ENCODE assay signal across 14 cellular contexts in the genomic region with DNA sequence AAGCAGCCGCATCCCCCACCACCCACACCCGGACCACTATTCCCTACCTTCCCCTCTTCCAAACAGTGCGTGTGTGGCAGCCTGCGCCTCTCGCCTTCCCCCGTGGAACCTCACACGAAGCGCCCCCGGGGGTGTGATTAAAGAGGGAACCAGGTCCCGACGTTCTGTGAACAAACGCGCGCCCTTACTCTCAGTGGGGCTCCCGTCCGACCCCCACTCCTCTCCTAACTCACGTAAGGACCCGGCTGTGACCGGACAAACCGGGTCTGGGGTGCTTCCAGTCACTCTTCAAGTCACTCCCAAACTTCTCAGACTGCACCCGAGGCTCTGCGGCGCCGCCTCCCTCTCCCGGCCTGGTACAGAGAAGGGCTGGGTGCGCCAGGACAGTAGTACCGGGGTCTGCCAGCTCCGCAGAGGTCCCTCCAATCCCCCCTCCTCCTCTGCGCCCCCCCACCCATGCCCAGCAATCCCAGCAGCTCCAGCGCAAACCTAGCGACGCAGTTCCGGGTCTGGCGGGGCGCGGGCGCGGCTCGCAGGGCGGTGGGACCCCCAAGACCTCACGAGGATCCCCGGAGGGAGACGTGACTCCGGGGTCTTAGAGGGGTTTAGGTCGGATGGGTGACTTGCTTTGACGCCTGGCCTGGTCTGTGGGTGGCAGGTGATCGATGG. TPM values are rescaled to one million over a fixed set of nuclear protein-coding genes. Genes with fewer than 3 reads are reported as not detected.
DNase-seq lines count a peak whose midpoint lies in the region; TF ChIP-seq lines count a peak whose summit lies in the region.
"Had no signal": no experiment of that assay in that cellular context is flagged by ENCODE, and none has a peak within 500 bp of the region (broad histone marks: within the 10 kb centered on the region; RNA-seq: fewer than 3 reads in every experiment).

No MANE protein-coding gene starts in this region.

- no peak overlapping the region for H3K27ac ChIP-seq in iPS-20b (ENCODE audit: low read length)
- no peak overlapping the region for H3K27ac ChIP-seq in transverse colon
- no peak overlapping the region for H3K27ac ChIP-seq in uterus
- H3K27ac ChIP-seq: C4-2B had no signal

- intact Hi-C loops in transverse colon (cut with DNase I; ENCODE audit: low total_unique reads), result no loop called here
- intact Hi-C loops in uterus (cut with DNase I; ENCODE audit: low total_unique reads), result no loop called here

- no peak for DNase-seq in chondrocyte (ENCODE audit: low spot score)
- DNase-seq in retina, result peak; percentile 53
- no peak for DNase-seq in KG1 (lab: John Stamatoyannopoulos, UW)
- DNase-seq in transverse colon, result no peak
- no peak for DNase-seq in uterus
- no peak for DNase-seq in activated CD4-positive, alpha-beta T cell treated with anti-CD3 and anti-CD28 coated beads, Interleukin-2, amount 10 ng/mL, durations not matched to agents 7 days and 5 days
- DNase-seq: HCEC 1CT, NCI-H1048, T1000 had no signal

- H3K4me3 ChIP-seq in iPS-20b (ENCODE audit: low read length) (peak overlapping the region; percentile 72), transverse colon (peak overlapping the region in 1 of 4 donors; percentile 38), uterus (no peak overlapping the region)

- no peaks in the 10 kb centered on the region for H3K4me1 Mint-ChIP-seq in chondrocyte (ENCODE audit: low read depth)
- peaks cover 7% of the 10 kb centered on the region for H3K4me1 Mint-ChIP-seq in activated CD4-positive, alpha-beta T cell treated with anti-CD3 and anti-CD28 coated beads, Interleukin-2, amount 10 ng/mL, durations not matched to agents 7 days and 5 days

- H3K27me3 Mint-ChIP-seq in chondrocyte (ENCODE audit: low read depth), result peaks cover 67% of the 10 kb centered on the region
- H3K27me3 Mint-ChIP-seq in activated CD4-positive, alpha-beta T cell treated with anti-CD3 and anti-CD28 coated beads, Interleukin-2, amount 10 ng/mL, durations not matched to agents 7 days and 5 days, result peaks cover 83% of the 10 kb centered on the region

- no peaks in the 10 kb centered on the region for H3K4me1 ChIP-seq in ES-I3 (ENCODE audit: insufficient read depth, low read length)
- no peaks in the 10 kb centered on the region; the same call in 1 of the 2 replicates for H3K4me1 ChIP-seq in iPS-20b (ENCODE audit: insufficient read depth, low read length)
- H3K4me1 ChIP-seq in transverse colon, result peaks cover 3 to 13% (median 12%) of the 10 kb centered on the region in 4 donors
- H3K4me1 ChIP-seq in uterus, result no peaks in the 10 kb centered on the region

- H3K9me3 Mint-ChIP-seq in chondrocyte (ENCODE audit: low read depth), result no peaks in the 10 kb centered on the region
- H3K9me3 Mint-ChIP-seq in activated CD4-positive, alpha-beta T cell treated with anti-CD3 and anti-CD28 coated beads, Interleukin-2, amount 10 ng/mL, durations not matched to agents 7 days and 5 days, result no peaks in the 10 kb centered on the region

- POLR2A ChIA-PET in activated CD4-positive, alpha-beta T cell treated with anti-CD3 and anti-CD28 coated beads, Interleukin-2, amount 10 ng/mL, durations not matched to agents 7 days and 5 days (lab: Charles Lee), result no interaction called here

- no peaks in the 10 kb centered on the region for H3K36me3 ChIP-seq in ES-I3 (ENCODE audit: insufficient read depth, low read length)
- no peaks in the 10 kb centered on the region for H3K36me3 ChIP-seq in iPS-20b (ENCODE audit: insufficient read depth, low read depth, low read length)
- H3K36me3 ChIP-seq in transverse colon, result no peaks in the 10 kb centered on the region
- no peaks in the 10 kb centered on the region for H3K36me3 ChIP-seq in uterus

- H3K36me3 Mint-ChIP-seq in chondrocyte (ENCODE audit: low read depth), result no peaks in the 10 kb centered on the region
- H3K36me3 Mint-ChIP-seq in activated CD4-positive, alpha-beta T cell treated with anti-CD3 and anti-CD28 coated beads, Interleukin-2, amount 10 ng/mL, durations not matched to agents 7 days and 5 days (ENCODE audit: low read depth), result no peaks in the 10 kb centered on the region

- H3K27ac Mint-ChIP-seq in chondrocyte (ENCODE audit: unreplicated experiment), result no peak overlapping the region
- no peak overlapping the region for H3K27ac Mint-ChIP-seq in activated CD4-positive, alpha-beta T cell treated with anti-CD3 and anti-CD28 coated beads, Interleukin-2, amount 10 ng/mL, durations not matched to agents 7 days and 5 days

- in situ Hi-C loops in transverse colon (cut with MboI; ENCODE audit: low pct_ligation_motif_present in 1 of 4, low pct_unique_long_range_greater_than_20kb in 1 of 4, low sequenced_read_pairs in 3 of 4), result no loop called here

- H3K27me3 ChIP-seq in iPS-20b (ENCODE audit: insufficient read depth, low read length) (peaks cover 100% of the 10 kb centered on the region), transverse colon (peaks cover 80% of the 10 kb centered on the region), uterus (peaks cover 0 to 3% of the 10 kb centered on the region in 2 donors)

- CTCF ChIA-PET in activated CD4-positive, alpha-beta T cell treated with anti-CD3 and anti-CD28 coated beads, Interleukin-2, amount 10 ng/mL, durations not matched to agents 7 days and 5 days (lab: Charles Lee), result interaction anchor here (1.2 kb wide), 1 partner anchor 11 kb away, joined by 3 read pairs; no protein-coding TSS in a partner anchor

- TF ChIP-seq CTCF in chondrocyte (IDR thresholded peaks at IDR 0.05) (no peak), transverse colon (IDR thresholded peaks at IDR 0.05) (no peak), uterus (IDR thresholded peaks at IDR 0.05) (no peak)

- H3K4me3 Mint-ChIP-seq in chondrocyte (ENCODE audit: unreplicated experiment), result peak overlapping the region; percentile 26
- no peak overlapping the region for H3K4me3 Mint-ChIP-seq in activated CD4-positive, alpha-beta T cell treated with anti-CD3 and anti-CD28 coated beads, Interleukin-2, amount 10 ng/mL, durations not matched to agents 7 days and 5 days

- H3K9me3 ChIP-seq in ES-I3 (ENCODE audit: control insufficient read depth, insufficient read depth, low read length), result no peaks in the 10 kb centered on the region
- H3K9me3 ChIP-seq in iPS-20b (ENCODE audit: insufficient read depth, low read depth, low read length), result no peaks in the 10 kb centered on the region; the same call in 1 of the 2 replicates
- H3K9me3 ChIP-seq in transverse colon, result no peaks in the 10 kb centered on the region
- H3K9me3 ChIP-seq in uterus, result no peaks in the 10 kb centered on the region

- peak overlapping the region; percentile 57 for H3K9ac ChIP-seq in ES-I3 (ENCODE audit: low read depth, low read length)
- H3K9ac ChIP-seq in iPS-20b (ENCODE audit: low read depth, low read length), result no peak overlapping the region

- no peak for TF ChIP-seq EP300 in transverse colon (IDR thresholded peaks at IDR 0.05; ENCODE audit: low read depth)

- TF ChIP-seq POLR2A in transverse colon (IDR thresholded peaks at IDR 0.05), result no peak
- no peak for TF ChIP-seq POLR2A in uterus (IDR thresholded peaks at IDR 0.05)

- 16% methylated on average over 31 of the region's 47 CpGs; no CpG with 5 or more reads in 1 of the 2 donors for WGBS in transverse colon (ENCODE audit: low coverage in 1 of 2), 2 donors

RNA-seq across cellular contexts. Expression of gene DUOXA1, which starts 0.6 kb away (rescaled TPM):
- 0.47 to 0.82 TPM (median 0.64 TPM) in 3 replicates for total RNA-seq in chondrocyte
- total RNA-seq in transverse colon, result 1 to 10 TPM in 1 of 4 donors, not detected in 3; 1.4 TPM
- total RNA-seq in uterus, result 1 to 10 TPM in 2 of 4 donors, not detected in 2; 1.4 to 2.5 TPM
- not detected for total RNA-seq in activated CD4-positive, alpha-beta T cell treated with anti-CD3 and anti-CD28 coated beads, Interleukin-2, amount 10 ng/mL, durations not matched to agents 7 days and 5 days
- total RNA-seq: cerebellum, pulmonary artery endothelial cell had no signal

RNA-seq across cellular contexts. Expression of gene DUOX1, which starts 0.7 kb away (rescaled TPM):
- total RNA-seq in chondrocyte, result 0.21 TPM in 1 of 3 replicates, not detected in the others
- 1 to 10 TPM in 1 of 4 donors, under 1 TPM in 2, not detected in 1; 0.14 to 4.1 (median 0.64) TPM for total RNA-seq in transverse colon
- 1 to 10 TPM in 1 of 4 donors, under 1 TPM in 2, not detected in 1; 0.24 to 1.3 (median 0.26) TPM for total RNA-seq in uterus
- total RNA-seq in activated CD4-positive, alpha-beta T cell treated with anti-CD3 and anti-CD28 coated beads, Interleukin-2, amount 10 ng/mL, durations not matched to agents 7 days and 5 days, result not detected
- total RNA-seq: pulmonary artery endothelial cell had no signal

RNA-seq across cellular contexts. Expression of gene DUOXA2, which starts 15.0 kb away (rescaled TPM):
- not detected in 3 replicates for total RNA-seq in chondrocyte
- 10 to 100 TPM in 1 of 4 donors, under 1 TPM in 1, not detected in 2; 0.68 to 10.0 TPM for total RNA-seq in transverse colon
- not detected for total RNA-seq in uterus
- not detected for total RNA-seq in activated CD4-positive, alpha-beta T cell treated with anti-CD3 and anti-CD28 coated beads, Interleukin-2, amount 10 ng/mL, durations not matched to agents 7 days and 5 days
- total RNA-seq: cerebellum, pulmonary artery endothelial cell had no signal

RNA-seq across cellular contexts. Expression of gene DUOX2, which starts 15.1 kb away (rescaled TPM):
- total RNA-seq in chondrocyte, result 0.05 TPM in 1 of 3 replicates, not detected in the others
- 10 to 100 TPM in 1 of 4 donors, 1 to 10 TPM in 1, under 1 TPM in 2; 0.68 to 23.8 (median 1.9) TPM for total RNA-seq in transverse colon
- total RNA-seq in uterus, result under 1 TPM in 3 of 4 donors, not detected in 1; under 0.01 to 0.70 (median under 0.01) TPM
- under 1 TPM in 1 of 2 experiments, not detected in 1; 0.02 TPM for total RNA-seq in activated CD4-positive, alpha-beta T cell treated with anti-CD3 and anti-CD28 coated beads, Interleukin-2, amount 10 ng/mL, durations not matched to agents 7 days and 5 days
- total RNA-seq: cerebellum, pulmonary artery endothelial cell had no signal

RNA-seq across cellular contexts. Expression of gene SHF, which starts 58.7 kb away (rescaled TPM):
- total RNA-seq in chondrocyte (4.9 to 7.0 TPM (median 5.1 TPM) in 3 replicates), transverse colon (1 to 10 TPM in 3 of 4 donors, not detected in 1; 3.7 to 9.8 (median 7.4) TPM), uterus (10 to 100 TPM in 3 of 4 donors, 1 to 10 TPM in 1; 1.5 to 37.5 (median 24.1) TPM)
- under 1 TPM; 0.79 to 0.92 TPM for total RNA-seq in activated CD4-positive, alpha-beta T cell treated with anti-CD3 and anti-CD28 coated beads, Interleukin-2, amount 10 ng/mL, durations not matched to agents 7 days and 5 days
